Comparison of ENCODE assay signal across 1 cellular context in the genomic region with DNA sequence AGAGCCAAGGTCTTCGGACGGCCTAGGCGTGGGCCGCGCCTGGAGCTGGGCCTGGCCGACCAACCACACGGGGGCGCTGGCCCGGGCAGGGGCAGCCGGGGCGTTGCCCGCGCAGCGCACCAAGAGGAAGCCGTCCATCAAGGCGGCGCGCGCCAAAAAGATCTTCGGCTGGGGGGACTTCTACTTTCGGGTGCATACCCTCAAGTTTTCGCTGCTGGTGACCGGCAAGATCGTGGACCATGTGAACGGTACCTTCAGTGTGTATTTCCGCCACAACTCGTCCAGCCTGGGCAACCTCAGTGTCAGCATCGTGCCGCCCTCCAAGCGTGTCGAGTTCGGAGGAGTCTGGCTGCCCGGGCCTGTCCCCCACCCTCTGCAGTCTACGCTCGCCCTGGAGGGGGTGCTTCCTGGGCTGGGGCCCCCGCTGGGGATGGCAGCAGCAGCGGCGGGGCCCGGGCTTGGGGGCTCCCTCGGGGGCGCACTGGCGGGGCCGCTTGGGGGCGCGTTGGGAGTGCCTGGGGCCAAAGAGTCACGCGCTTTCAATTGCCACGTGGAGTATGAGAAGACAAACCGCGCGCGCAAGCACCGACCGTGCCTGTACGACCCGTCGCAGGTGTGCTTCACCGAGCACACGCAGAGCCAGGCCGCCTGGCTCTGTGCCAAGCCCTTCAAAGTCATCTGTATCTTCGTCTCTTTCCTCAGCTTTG.
TF ChIP-seq lines count a peak whose summit lies in the region.

No MANE protein-coding gene starts in this region.

TF ChIP-seq in Ishikawa, 13 proteins besides CTCF, POLR2A, EP300 and RAD21 (continued from another document):
- TF ChIP-seq, protein P1, sequence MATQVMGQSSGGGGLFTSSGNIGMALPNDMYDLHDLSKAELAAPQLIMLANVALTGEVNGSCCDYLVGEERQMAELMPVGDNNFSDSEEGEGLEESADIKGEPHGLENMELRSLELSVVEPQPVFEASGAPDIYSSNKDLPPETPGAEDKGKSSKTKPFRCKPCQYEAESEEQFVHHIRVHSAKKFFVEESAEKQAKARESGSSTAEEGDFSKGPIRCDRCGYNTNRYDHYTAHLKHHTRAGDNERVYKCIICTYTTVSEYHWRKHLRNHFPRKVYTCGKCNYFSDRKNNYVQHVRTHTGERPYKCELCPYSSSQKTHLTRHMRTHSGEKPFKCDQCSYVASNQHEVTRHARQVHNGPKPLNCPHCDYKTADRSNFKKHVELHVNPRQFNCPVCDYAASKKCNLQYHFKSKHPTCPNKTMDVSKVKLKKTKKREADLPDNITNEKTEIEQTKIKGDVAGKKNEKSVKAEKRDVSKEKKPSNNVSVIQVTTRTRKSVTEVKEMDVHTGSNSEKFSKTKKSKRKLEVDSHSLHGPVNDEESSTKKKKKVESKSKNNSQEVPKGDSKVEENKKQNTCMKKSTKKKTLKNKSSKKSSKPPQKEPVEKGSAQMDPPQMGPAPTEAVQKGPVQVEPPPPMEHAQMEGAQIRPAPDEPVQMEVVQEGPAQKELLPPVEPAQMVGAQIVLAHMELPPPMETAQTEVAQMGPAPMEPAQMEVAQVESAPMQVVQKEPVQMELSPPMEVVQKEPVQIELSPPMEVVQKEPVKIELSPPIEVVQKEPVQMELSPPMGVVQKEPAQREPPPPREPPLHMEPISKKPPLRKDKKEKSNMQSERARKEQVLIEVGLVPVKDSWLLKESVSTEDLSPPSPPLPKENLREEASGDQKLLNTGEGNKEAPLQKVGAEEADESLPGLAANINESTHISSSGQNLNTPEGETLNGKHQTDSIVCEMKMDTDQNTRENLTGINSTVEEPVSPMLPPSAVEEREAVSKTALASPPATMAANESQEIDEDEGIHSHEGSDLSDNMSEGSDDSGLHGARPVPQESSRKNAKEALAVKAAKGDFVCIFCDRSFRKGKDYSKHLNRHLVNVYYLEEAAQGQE (IDR thresholded peaks at IDR 0.05; ENCODE audit: low read depth): no peak
- no peak for TF ChIP-seq CEBPB (IDR thresholded peaks at IDR 0.05)
